18 cellular contexts compared by ENCODE assay signal in genomic region chr12:11722578-11723138, GRCh38.
DNase-seq lines count a peak whose midpoint lies in the region; ATAC-seq, FAIRE-seq and TF ChIP-seq lines count a peak whose summit lies in the region.
"Had no signal": no experiment of that assay in that cellular context is flagged by ENCODE, and none has a peak within 500 bp of the region (broad histone marks: within the 10 kb centered on the region; RNA-seq: fewer than 3 reads in every experiment).

No MANE protein-coding gene starts in this region.

- H2BK5ac ChIP-seq in mesendoderm (ENCODE audit: low read length) = no peak overlapping the region

- H4K8ac ChIP-seq in mesendoderm (ENCODE audit: low read depth, low read length) = no peak overlapping the region

- no peak for ATAC-seq in CD4-positive, CD25-positive, alpha-beta regulatory T cell (ENCODE audit: low read depth in 2 of 2)
- ATAC-seq in GM21526 (IDR thresholded peaks at IDR 0.05; ENCODE audit: low FRiP score, unreplicated experiment) (no peak), HG03354 (IDR thresholded peaks at IDR 0.05; ENCODE audit: poor library complexity, severe bottlenecking, unreplicated experiment) (no peak)
- ATAC-seq: Panc1 had no signal

- H3K36me3 ChIP-seq in CD4-positive, CD25-positive, alpha-beta regulatory T cell (ENCODE audit: control insufficient read depth, insufficient read depth, low read length) = no peaks in the 10 kb centered on the region
- H3K36me3 ChIP-seq in ascending aorta (no peaks in the 10 kb centered on the region), mesendoderm (ENCODE audit: control insufficient read depth, insufficient read depth, low read length) (no peaks in the 10 kb centered on the region), vagina (no peaks in the 10 kb centered on the region), adrenal gland (replicated peaks in 1 of 2) (no peaks in the 10 kb centered on the region)

- TF ChIP-seq CTCF in ascending aorta (IDR thresholded peaks at IDR 0.05) = no peak
- TF ChIP-seq CTCF in vagina (IDR thresholded peaks at IDR 0.05) = no peak
- no peak for TF ChIP-seq CTCF in adrenal gland (IDR thresholded peaks at IDR 0.05)

- no peak overlapping the region for H3K4ac ChIP-seq in mesendoderm (ENCODE audit: low read depth, low read length)

- H3K56ac ChIP-seq in mesendoderm (ENCODE audit: low read length) = no peak overlapping the region

- peaks cover 0 to 4% (median 0%) of the 10 kb centered on the region in 7 donors for H3K9me3 Mint-ChIP-seq in CD4-positive, CD25-positive, alpha-beta regulatory T cell
- H3K9me3 Mint-ChIP-seq: H9 had no signal

- peak overlapping the region; percentile 72 for H3K18ac ChIP-seq in mesendoderm (ENCODE audit: low read length)

- peaks cover 14 to 42% (median 21%) of the 10 kb centered on the region in 4 donors for H3K4me1 Mint-ChIP-seq in CD4-positive, CD25-positive, alpha-beta regulatory T cell

- H3K27ac ChIP-seq in CD4-positive, CD25-positive, alpha-beta regulatory T cell (ENCODE audit: insufficient read depth, low read length, poor library complexity, severe bottlenecking) = no peak overlapping the region
- peak overlapping the region; percentile 58 to 77 for H3K27ac ChIP-seq in ascending aorta
- no peak overlapping the region for H3K27ac ChIP-seq in mesendoderm (ENCODE audit: low read depth, low read length)
- no peak overlapping the region for H3K27ac ChIP-seq in vagina
- no peak overlapping the region for H3K27ac ChIP-seq in adrenal gland
- H3K27ac ChIP-seq: SJSA1 had no signal

- DNase-seq in CD4-positive, CD25-positive, alpha-beta regulatory T cell = no peak
- DNase-seq in GM18507 (ENCODE audit: extremely low spot score, insufficient read length, low read depth) (no peak), ascending aorta (ENCODE audit: low spot score in 2 of 2) (no peak), mesendoderm (peak; percentile 23), vagina (ENCODE audit: extremely low spot score in 2 of 2) (no peak), adrenal gland (no peak)
- DNase-seq: 8988T, DMS153, GDM1, H9, KBM-7, NCI-H1694 treated with DMSO at 0.1 percent for 48 hours, NCI-H510A, NCI-H774 had no signal

- peaks cover 10% of the 10 kb centered on the region for H3K4me1 ChIP-seq in CD4-positive, CD25-positive, alpha-beta regulatory T cell (ENCODE audit: control insufficient read depth, insufficient read depth, low read length, poor library complexity, severe bottlenecking)
- peaks cover 4 to 53% of the 10 kb centered on the region in 2 donors for H3K4me1 ChIP-seq in ascending aorta
- H3K4me1 ChIP-seq in mesendoderm (ENCODE audit: control insufficient read depth, low read depth, low read length) = peaks cover 27% of the 10 kb centered on the region
- H3K4me1 ChIP-seq in vagina = peaks cover 23% of the 10 kb centered on the region
- H3K4me1 ChIP-seq in adrenal gland (replicated peaks in 1 of 2) = peaks cover 8 to 62% of the 10 kb centered on the region in 2 donors

- H3K27ac Mint-ChIP-seq in CD4-positive, CD25-positive, alpha-beta regulatory T cell = peak overlapping the region in 2 of 3 donors; percentile 20 to 31
- H3K27ac Mint-ChIP-seq: H9 had no signal

- no peak overlapping the region for H2BK15ac ChIP-seq in mesendoderm (replicated peaks; ENCODE audit: low read depth)

- no peak overlapping the region for H2BK120ac ChIP-seq in mesendoderm (ENCODE audit: low read depth, low read length)

- no peaks in the 10 kb centered on the region for H3K27me3 Mint-ChIP-seq in CD4-positive, CD25-positive, alpha-beta regulatory T cell

- no peaks in the 10 kb centered on the region for H3K27me3 ChIP-seq in CD4-positive, CD25-positive, alpha-beta regulatory T cell (ENCODE audit: control insufficient read depth, insufficient read depth, low read length)
- H3K27me3 ChIP-seq in ascending aorta = no peaks in the 10 kb centered on the region
- H3K27me3 ChIP-seq in mesendoderm (ENCODE audit: insufficient read depth, low read length, poor library complexity) = no peaks in the 10 kb centered on the region
- no peaks in the 10 kb centered on the region for H3K27me3 ChIP-seq in vagina
- no peaks in the 10 kb centered on the region for H3K27me3 ChIP-seq in adrenal gland
- H3K27me3 ChIP-seq: SJSA1 had no signal

- no peak overlapping the region for H4K5ac ChIP-seq in mesendoderm (ENCODE audit: low read length)

- FAIRE-seq in GM18507 (lab: Jason Lieb, UNC) = peak; percentile 51

- TF ChIP-seq POLR2A in vagina (IDR thresholded peaks at IDR 0.05) (no peak), adrenal gland (IDR thresholded peaks at IDR 0.05) (no peak)

- no peaks in the 10 kb centered on the region for H3K79me2 ChIP-seq in mesendoderm (ENCODE audit: control insufficient read depth, insufficient read depth, low read length)

- no peaks in the 10 kb centered on the region for H3K79me1 ChIP-seq in mesendoderm (ENCODE audit: low read length)

- no peaks in the 10 kb centered on the region for H3K9me3 ChIP-seq in CD4-positive, CD25-positive, alpha-beta regulatory T cell (ENCODE audit: control insufficient read depth in 2 of 2, low read length in 2 of 2)
- no peaks in the 10 kb centered on the region for H3K9me3 ChIP-seq in ascending aorta
- H3K9me3 ChIP-seq in vagina = no peaks in the 10 kb centered on the region
- H3K9me3 ChIP-seq in adrenal gland (replicated peaks in 1 of 3) = no peaks in the 10 kb centered on the region
- H3K9me3 ChIP-seq: SJSA1 had no signal

- H3K23ac ChIP-seq in mesendoderm (ENCODE audit: low read length) = no peak overlapping the region

- peaks cover 11% of the 10 kb centered on the region for H3K36me3 Mint-ChIP-seq in CD4-positive, CD25-positive, alpha-beta regulatory T cell

- WGBS in mesendoderm (ENCODE audit: extremely low coverage, insufficient coverage, low lambda C conversion rate) = no CpG with 5 or more reads among the region's 8 CpGs
- 68 to 77% (median 73%) methylated on average over 8 of the region's 8 CpGs for WGBS in adrenal gland, 4 donors

- H3K4me3 ChIP-seq in CD4-positive, CD25-positive, alpha-beta regulatory T cell (ENCODE audit: low read depth, low read length) = no peak overlapping the region
- no peak overlapping the region for H3K4me3 ChIP-seq in ascending aorta
- H3K4me3 ChIP-seq in mesendoderm (ENCODE audit: low read length) = no peak overlapping the region
- no peak overlapping the region for H3K4me3 ChIP-seq in vagina
- H3K4me3 ChIP-seq in adrenal gland = no peak overlapping the region
- H3K4me3 ChIP-seq: SJSA1 had no signal

- no peak overlapping the region for H3K4me2 ChIP-seq in mesendoderm (ENCODE audit: low read length)

- H3K4me3 Mint-ChIP-seq in CD4-positive, CD25-positive, alpha-beta regulatory T cell = no peak overlapping the region
- H3K4me3 Mint-ChIP-seq: H9 had no signal

- intact Hi-C loops in ascending aorta (cut with DNase I) (no loop called here), vagina (cut with DNase I) (no loop called here), adrenal gland (cut with DNase I) (no loop called here)

- H3K9ac ChIP-seq in mesendoderm (ENCODE audit: low read length) = no peak overlapping the region

- H2AK5ac ChIP-seq in mesendoderm (ENCODE audit: low read length) = no peak overlapping the region

Comparison
In these comparisons a context has a peak if more than half of its experiments do, and no peak if none do; other contexts are left out.
1. H3K27ac ChIP-seq: peak in ascending aorta (2 of 2); none in CD4-positive, CD25-positive, alpha-beta regulatory T cell (single experiment), mesendoderm (single experiment), vagina (single experiment) and adrenal gland (0 of 5).